18 cellular contexts compared by ENCODE assay signal in the genomic region with DNA sequence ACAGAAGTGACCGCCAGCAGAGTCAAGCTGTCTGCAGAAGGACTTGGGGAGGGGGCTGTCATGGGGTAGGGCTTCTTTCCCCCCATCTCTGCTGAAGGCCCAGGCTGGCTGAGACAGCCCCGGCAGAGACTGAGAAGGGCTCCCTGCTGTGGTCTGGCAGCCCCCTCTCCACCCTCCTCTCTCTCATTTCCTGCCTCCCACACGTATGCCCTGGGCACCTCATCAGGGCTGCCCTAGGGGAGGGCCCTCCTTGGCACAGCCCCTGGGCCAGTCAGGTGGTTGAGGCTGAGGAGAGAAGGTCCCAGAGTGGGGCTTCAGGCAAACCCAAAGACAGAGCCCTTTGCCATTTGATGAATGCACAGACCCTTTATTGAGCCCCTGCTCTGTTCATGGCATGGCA. TPM values are rescaled to one million over a fixed set of nuclear protein-coding genes. Genes with fewer than 3 reads are reported as not detected.
"Had no signal": no experiment of that assay in that cellular context is flagged by ENCODE, and none has a peak within 500 bp of the region (broad histone marks: within the 10 kb centered on the region; RNA-seq: fewer than 3 reads in every experiment).

No MANE protein-coding gene starts in this region.

- H3K9me3 Mint-ChIP-seq: activated CD4-positive, alpha-beta memory T cell treated with anti-CD3 and anti-CD28 coated beads, Interleukin-2, amount 10 ng/mL, durations not matched to agents 7 days and 5 days; activated naive CD4-positive, alpha-beta T cell treated with anti-CD3 and anti-CD28 coated beads, Interleukin-2, amount 50 U/mL, for 24 hours; neural crest cell had no signal

- DNase-seq: activated CD4-positive, alpha-beta memory T cell treated with anti-CD3 and anti-CD28 coated beads, Interleukin-2, amount 10 ng/mL, durations not matched to agents 7 days and 5 days; activated CD4-positive, alpha-beta T cell treated with anti-CD3 and anti-CD28 coated beads for 4 hours; activated CD8-positive, alpha-beta memory T cell treated with anti-CD3 and anti-CD28 coated beads, Interleukin-2, amount 50 U/mL, for 4 hours; activated effector memory CD4-positive, alpha-beta T cell treated with anti-CD3 and anti-CD28 coated beads, Interleukin-2, amount 50 U/mL, for 16 hours; activated T-cell treated with anti-CD3 and anti-CD28 coated beads, Interleukin-2, amount 50 U/mL, for 48 hours; adrenal gland; central memory CD4-positive, alpha-beta T cell; kidney glomerular epithelial cell; ovary; spleen; T-helper 17 cell; thyroid gland had no signal

- H3K27ac Mint-ChIP-seq: activated CD4-positive, alpha-beta memory T cell treated with anti-CD3 and anti-CD28 coated beads, Interleukin-2, amount 10 ng/mL, durations not matched to agents 7 days and 5 days; activated naive CD4-positive, alpha-beta T cell treated with anti-CD3 and anti-CD28 coated beads, Interleukin-2, amount 50 U/mL, for 24 hours; T-helper 17 cell had no signal

- H3K27ac ChIP-seq: adrenal gland, coronary artery, ovary, spleen, thyroid gland had no signal

- H3K4me3 ChIP-seq: adrenal gland, coronary artery, ovary, spleen, thyroid gland had no signal

- H3K36me3 ChIP-seq: adrenal gland, ovary, spleen, thyroid gland had no signal

- H3K9me3 ChIP-seq: adrenal gland, ovary, spleen, thyroid gland had no signal

- H3K27me3 ChIP-seq: adrenal gland, ovary, thyroid gland had no signal

- H3K4me1 Mint-ChIP-seq: neural crest cell had no signal

- ATAC-seq: esophagus mucosa, sciatic nerve, T-helper 17 cell had no signal

- H3K4me3 Mint-ChIP-seq: activated CD4-positive, alpha-beta memory T cell treated with anti-CD3 and anti-CD28 coated beads, Interleukin-2, amount 10 ng/mL, durations not matched to agents 7 days and 5 days; activated naive CD4-positive, alpha-beta T cell treated with anti-CD3 and anti-CD28 coated beads, Interleukin-2, amount 50 U/mL, for 24 hours; T-helper 17 cell had no signal

- H3K36me3 Mint-ChIP-seq: activated naive CD4-positive, alpha-beta T cell treated with anti-CD3 and anti-CD28 coated beads, Interleukin-2, amount 50 U/mL, for 24 hours had no signal

RNA-seq across cellular contexts. Expression of gene RASD2, which starts 3.6 kb away (rescaled TPM):
- total RNA-seq: activated CD4-positive, alpha-beta memory T cell treated with anti-CD3 and anti-CD28 coated beads, Interleukin-2, amount 10 ng/mL, durations not matched to agents 7 days and 5 days; neural crest cell; pulmonary artery endothelial cell had no signal
